In genomic region chr1:225780609-225781008, GRCh38 we compare ENCODE assay signal across 1 cellular context.
TF ChIP-seq lines count a peak whose summit lies in the region.

No MANE protein-coding gene starts in this region.

TF ChIP-seq in WTC11, 78 proteins besides CTCF, POLR2A, EP300 and RAD21 (continued from another document):
- no peak for TF ChIP-seq HMGXB4 (CRISPR knock-in tag; IDR thresholded peaks at IDR 0.05)
- TF ChIP-seq ZNF281 (CRISPR knock-in tag; IDR thresholded peaks at IDR 0.05) = no peak
- no peak for TF ChIP-seq FOXP1 (CRISPR knock-in tag; IDR thresholded peaks at IDR 0.05; ENCODE audit: borderline replicate concordance)
- TF ChIP-seq IRF2 (CRISPR knock-in tag; IDR thresholded peaks at IDR 0.05; ENCODE audit: borderline replicate concordance, low read depth) = no peak
- no peak for TF ChIP-seq NR2C2 (CRISPR knock-in tag; IDR thresholded peaks at IDR 0.05)
- no peak for TF ChIP-seq TCF7 (CRISPR knock-in tag; IDR thresholded peaks at IDR 0.05; ENCODE audit: low read depth)
- no peak for TF ChIP-seq USF2 (CRISPR knock-in tag; IDR thresholded peaks at IDR 0.05)
- TF ChIP-seq NFE2L1 (CRISPR knock-in tag; IDR thresholded peaks at IDR 0.05) = no peak
- TF ChIP-seq ZSCAN18 (CRISPR knock-in tag; IDR thresholded peaks at IDR 0.05) = no peak
- TF ChIP-seq ZNF232 (CRISPR knock-in tag; IDR thresholded peaks at IDR 0.05) = no peak
